In the genomic region with DNA sequence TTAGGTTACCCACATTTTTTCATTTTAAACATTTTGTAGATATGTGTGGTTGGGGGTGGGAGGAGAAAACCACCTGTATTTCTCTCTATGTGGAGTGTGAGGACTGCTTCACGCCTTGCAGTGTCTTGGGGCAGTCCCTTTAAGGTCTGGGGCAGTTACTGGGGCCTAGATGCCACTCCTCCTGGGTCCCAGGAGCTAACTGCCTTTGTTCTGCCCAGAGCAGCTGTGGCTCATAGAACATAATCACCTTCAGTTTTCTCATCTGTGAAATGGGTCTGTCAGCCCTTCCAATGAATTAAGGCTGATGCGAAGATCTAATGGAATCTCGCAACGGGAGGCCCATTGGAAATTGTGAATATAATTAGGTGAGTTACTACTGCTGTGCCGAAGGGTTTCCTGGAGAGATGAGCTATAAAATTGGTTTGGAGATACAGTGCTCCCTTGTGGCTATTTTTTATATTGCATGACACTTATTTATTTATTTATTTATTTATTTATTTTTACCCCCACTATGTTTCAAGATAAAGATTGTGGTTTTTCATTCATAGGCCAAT, we compare ENCODE assay signal across 8 cellular contexts. TPM values are rescaled to one million over a fixed set of nuclear protein-coding genes. Genes with fewer than 3 reads are reported as not detected.
DNase-seq lines count a peak whose midpoint lies in the region; ATAC-seq, FAIRE-seq and TF ChIP-seq lines count a peak whose summit lies in the region.

No MANE protein-coding gene starts in this region.

- DNase-seq in DMS53 treated with DMSO at 0.1 percent for 48 hours (lab: John Stamatoyannopoulos, UW; ENCODE audit: unreplicated experiment), result peak; percentile 46
- DNase-seq in HT-29 (ENCODE audit: low spot score), result peak; percentile 31
- peak; percentile 8 for DNase-seq in T-helper 2 cell treated with Interferon-gamma antibody and Interleukin-4, amounts not matched to agents 5 μg/mL and 100 μg/mL, for 36 hours (ENCODE audit: low spot score)
- no peak for DNase-seq in glutamatergic neuron
- no peak for DNase-seq in type B pancreatic cell (ENCODE audit: extremely low spot score, unreplicated experiment)
- no peak for DNase-seq in GM12892 (ENCODE audit: insufficient read length)

- H3K4me3 Mint-ChIP-seq in T-helper 2 cell treated with Interferon-gamma antibody and Interleukin-4, amounts not matched to agents 5 μg/mL and 100 μg/mL, for 36 hours, result no peak overlapping the region
- no peak overlapping the region for H3K4me3 Mint-ChIP-seq in glutamatergic neuron (ENCODE audit: unreplicated experiment)
- H3K4me3 Mint-ChIP-seq in type B pancreatic cell, result no peak overlapping the region

- H3K27ac Mint-ChIP-seq in T-helper 2 cell treated with Interferon-gamma antibody and Interleukin-4, amounts not matched to agents 5 μg/mL and 100 μg/mL, for 36 hours, result no peak overlapping the region
- H3K27ac Mint-ChIP-seq in glutamatergic neuron (ENCODE audit: unreplicated experiment) (no peak overlapping the region), type B pancreatic cell (no peak overlapping the region)

- H3K9me3 Mint-ChIP-seq in T-helper 2 cell treated with Interferon-gamma antibody and Interleukin-4, amounts not matched to agents 5 μg/mL and 100 μg/mL, for 36 hours, result no peaks in the 10 kb centered on the region
- H3K9me3 Mint-ChIP-seq in glutamatergic neuron (ENCODE audit: unreplicated experiment) (no peaks in the 10 kb centered on the region), type B pancreatic cell (no peaks in the 10 kb centered on the region)

- no peak for TF ChIP-seq POLR2A in GM12892 (IDR thresholded peaks at IDR 0.05; ENCODE audit: low read depth, low read length)

- no peak for ATAC-seq in GM19455 (IDR thresholded peaks at IDR 0.05; ENCODE audit: unreplicated experiment)
- ATAC-seq in GM21367 (IDR thresholded peaks at IDR 0.05; ENCODE audit: unreplicated experiment), result no peak

- no peak for FAIRE-seq in GM12892 (lab: Jason Lieb, UNC)

- H3K36me3 Mint-ChIP-seq in T-helper 2 cell treated with Interferon-gamma antibody and Interleukin-4, amounts not matched to agents 5 μg/mL and 100 μg/mL, for 36 hours (ENCODE audit: low read depth), result no peaks in the 10 kb centered on the region
- no peaks in the 10 kb centered on the region for H3K36me3 Mint-ChIP-seq in glutamatergic neuron (ENCODE audit: unreplicated experiment)
- H3K36me3 Mint-ChIP-seq in type B pancreatic cell, result no peaks in the 10 kb centered on the region

- peaks cover 4% of the 10 kb centered on the region for H3K4me1 Mint-ChIP-seq in T-helper 2 cell treated with Interferon-gamma antibody and Interleukin-4, amounts not matched to agents 5 μg/mL and 100 μg/mL, for 36 hours (ENCODE audit: low read depth)
- H3K4me1 Mint-ChIP-seq in glutamatergic neuron (ENCODE audit: low read depth, unreplicated experiment) (peaks cover 1% of the 10 kb centered on the region), type B pancreatic cell (ENCODE audit: unreplicated experiment) (no peaks in the 10 kb centered on the region)

- TF ChIP-seq CTCF in glutamatergic neuron (IDR thresholded peaks at IDR 0.05; ENCODE audit: partially characterized antibody, unreplicated experiment), result peak; percentile 81
- peak; percentile 81 for TF ChIP-seq CTCF in type B pancreatic cell (conservative IDR thresholded peaks at IDR 0.05)

- H3K27me3 Mint-ChIP-seq in T-helper 2 cell treated with Interferon-gamma antibody and Interleukin-4, amounts not matched to agents 5 μg/mL and 100 μg/mL, for 36 hours (ENCODE audit: low read depth), result no peaks in the 10 kb centered on the region
- H3K27me3 Mint-ChIP-seq in glutamatergic neuron (ENCODE audit: unreplicated experiment), result peaks cover 5% of the 10 kb centered on the region
- peaks cover 33% of the 10 kb centered on the region for H3K27me3 Mint-ChIP-seq in type B pancreatic cell

RNA-seq across cellular contexts. Expression of a gene that starts 22.9 kb away (rescaled TPM):
- total RNA-seq in HT-29 (2014; rRNA removed; shearing (Covaris generic)), result not detected in 2 replicates
- total RNA-seq in glutamatergic neuron (ENCODE audit: unreplicated experiment) (not detected), type B pancreatic cell (ENCODE audit: low replicate concordance) (not detected in 2 replicates)
- polyA plus RNA-seq in GM12892 (2012; ENCODE audit: missing spikeins), result not detected

RNA-seq across cellular contexts. Expression of a gene that starts 53.4 kb away (rescaled TPM):
- not detected in 2 replicates for total RNA-seq in HT-29 (2014; rRNA removed; shearing (Covaris generic))
- total RNA-seq in glutamatergic neuron (ENCODE audit: unreplicated experiment) (not detected), type B pancreatic cell (ENCODE audit: low replicate concordance) (not detected in 2 replicates)
- not detected for polyA plus RNA-seq in GM12892 (2012; ENCODE audit: missing spikeins)

RNA-seq across cellular contexts. Expression of a gene that starts 57.3 kb away (rescaled TPM):
- 0.03 TPM in 1 of 2 replicates, not detected in the other for total RNA-seq in HT-29 (2014; rRNA removed; shearing (Covaris generic))
- not detected for total RNA-seq in glutamatergic neuron (ENCODE audit: unreplicated experiment)
- total RNA-seq in type B pancreatic cell (ENCODE audit: low replicate concordance), result not detected in 2 replicates
- polyA plus RNA-seq in GM12892 (2012; ENCODE audit: missing spikeins), result not detected

Comparison
In these comparisons a context has a peak if more than half of its experiments do, and no peak if none do; other contexts are left out.
1. DNase-seq: peak in DMS53 treated with DMSO at 0.1 percent for 48 hours (single experiment), HT-29 (single experiment) and T-helper 2 cell treated with Interferon-gamma antibody and Interleukin-4, amounts not matched to agents 5 μg/mL and 100 μg/mL, for 36 hours (single experiment); none in glutamatergic neuron (single experiment), type B pancreatic cell (single experiment) and GM12892 (single experiment).